12 cellular contexts compared by ENCODE assay signal in genomic region chr7:17150018-17150417, GRCh38.
A peak's percentile ranks its signal among the peaks of the same experiment; 100 is the strongest.
DNase-seq lines count a peak whose midpoint lies in the region; ATAC-seq and TF ChIP-seq lines count a peak whose summit lies in the region.
"Had no signal": no experiment of that assay in that cellular context is flagged by ENCODE, and none has a peak within 500 bp of the region (broad histone marks: within the 10 kb centered on the region; RNA-seq: fewer than 3 reads in every experiment).

No MANE protein-coding gene starts in this region.

- no peak overlapping the region for H3K4me3 Mint-ChIP-seq in activated naive CD8-positive, alpha-beta T cell treated with anti-CD3 and anti-CD28 coated beads, Interleukin-2, amount 50 U/mL, for 24 hours

- no peaks in the 10 kb centered on the region; the same call in 1 of the 2 replicates for H4K20me1 ChIP-seq in OCI-LY7 (ENCODE audit: insufficient read depth, low read length)

- H3K27me3 Mint-ChIP-seq in activated naive CD8-positive, alpha-beta T cell treated with anti-CD3 and anti-CD28 coated beads, Interleukin-2, amount 50 U/mL, for 24 hours = no peaks in the 10 kb centered on the region

- H3K4me2 ChIP-seq in OCI-LY7 (ENCODE audit: low read length) = no peak overlapping the region

- DNase-seq in activated naive CD8-positive, alpha-beta T cell treated with anti-CD3 and anti-CD28 coated beads, Interleukin-2, amount 50 U/mL, for 24 hours = no peak
- DNase-seq in OCI-LY7 (ENCODE audit: low spot score) = no peak
- DNase-seq in NCI-H226 = no peak
- DNase-seq: activated CD8-positive, alpha-beta memory T cell treated with anti-CD3 and anti-CD28 coated beads, Interleukin-2, amount 50 U/mL, for 4 hours; DMS79; NCI-H524 had no signal

- peaks cover 49% of the 10 kb centered on the region for H3K4me1 Mint-ChIP-seq in activated naive CD8-positive, alpha-beta T cell treated with anti-CD3 and anti-CD28 coated beads, Interleukin-2, amount 50 U/mL, for 24 hours

- no peaks in the 10 kb centered on the region for H3K9me2 ChIP-seq in OCI-LY7 (ENCODE audit: insufficient read depth, low read length)

- ATAC-seq in GM18870 (IDR thresholded peaks at IDR 0.05; ENCODE audit: unreplicated experiment) (peak; percentile 72), GM21619 (IDR thresholded peaks at IDR 0.05; ENCODE audit: unreplicated experiment) (peak; percentile 60), HG03196 (IDR thresholded peaks at IDR 0.05; ENCODE audit: unreplicated experiment) (peak; percentile 59), GM19455 (IDR thresholded peaks at IDR 0.05; ENCODE audit: unreplicated experiment) (no peak)
- peak; percentile 42 for ATAC-seq in activated naive CD8-positive, alpha-beta T cell treated with anti-CD3 and anti-CD28 coated beads, Interleukin-2, amount 50 U/mL, for 24 hours
- ATAC-seq: esophagus mucosa had no signal

- no peaks in the 10 kb centered on the region for H3K4me1 ChIP-seq in OCI-LY7 (ENCODE audit: insufficient read depth, low read length, poor library complexity, severe bottlenecking)
- H3K4me1 ChIP-seq: breast epithelium had no signal

- no peaks in the 10 kb centered on the region for H3K36me3 Mint-ChIP-seq in activated naive CD8-positive, alpha-beta T cell treated with anti-CD3 and anti-CD28 coated beads, Interleukin-2, amount 50 U/mL, for 24 hours (ENCODE audit: low read depth)

- H3K9me3 Mint-ChIP-seq in activated naive CD8-positive, alpha-beta T cell treated with anti-CD3 and anti-CD28 coated beads, Interleukin-2, amount 50 U/mL, for 24 hours = no peaks in the 10 kb centered on the region

- no peak overlapping the region for H3K27ac Mint-ChIP-seq in activated naive CD8-positive, alpha-beta T cell treated with anti-CD3 and anti-CD28 coated beads, Interleukin-2, amount 50 U/mL, for 24 hours

- no peak overlapping the region for H2AFZ ChIP-seq in OCI-LY7 (ENCODE audit: low read length)

- H3K36me3 ChIP-seq in OCI-LY7 (ENCODE audit: insufficient read depth, low read length) = no peaks in the 10 kb centered on the region
- H3K36me3 ChIP-seq: breast epithelium had no signal

- no peak for TF ChIP-seq CTCF in OCI-LY7 (conservative IDR thresholded peaks at IDR 0.05; ENCODE audit: low read length)

- no peak overlapping the region for H3K4me3 ChIP-seq in OCI-LY7 (ENCODE audit: low read depth, low read length, poor library complexity, severe bottlenecking)
- H3K4me3 ChIP-seq: breast epithelium had no signal

- no peaks in the 10 kb centered on the region for H3K79me2 ChIP-seq in OCI-LY7 (ENCODE audit: insufficient read depth, low read depth, low read length)

- CTCF ChIA-PET in OCI-LY7 (lab: Charles Lee; ENCODE audit: unreplicated experiment) = no interaction called here

- intact Hi-C loops in OCI-LY7 (cut with micrococcal nuclease; ENCODE audit: unreplicated experiment) = no loop called here

- POLR2A ChIA-PET in OCI-LY7 (lab: Charles Lee) = interaction anchor here (0.7 kb wide), 2 partner anchors 24 to 373 kb away, joined by 3 read pairs; no protein-coding TSS in a partner anchor

- H3K27ac ChIP-seq in OCI-LY7 (ENCODE audit: low read depth, low read length, poor library complexity, severe bottlenecking) = no peak overlapping the region
- H3K27ac ChIP-seq: breast epithelium had no signal

- H3K9me3 ChIP-seq in OCI-LY7 (ENCODE audit: low read length) = no peaks in the 10 kb centered on the region
- H3K9me3 ChIP-seq: breast epithelium had no signal

- no TSS peak for BruUV-seq in OCI-LY7 (replicated peaks; lab: Mats Ljungman, UMichigan)
